12 cellular contexts compared by ENCODE assay signal in genomic region chr13:77595166-77595810, GRCh38. TPM values are rescaled to one million over a fixed set of nuclear protein-coding genes. Genes with fewer than 3 reads are reported as not detected.
"Had no signal": no experiment of that assay in that cellular context is flagged by ENCODE, and none has a peak within 500 bp of the region (broad histone marks: within the 10 kb centered on the region; RNA-seq: fewer than 3 reads in every experiment).

No MANE protein-coding gene starts in this region.

- H3K4me3 ChIP-seq: lung, thyroid gland had no signal

- ATAC-seq: left cardiac atrium; naive thymus-derived CD4-positive, alpha-beta T cell had no signal

- DNase-seq: activated effector memory CD4-positive, alpha-beta T cell treated with anti-CD3 and anti-CD28 coated beads, Interleukin-2, amount 50 U/mL, for 16 hours; activated T-cell treated with anti-CD3 and anti-CD28 coated beads, Interleukin-2, amount 50 U/mL, for 1 hour; amygdala; brain microvascular endothelial cell; immature natural killer cell; left cardiac atrium; naive thymus-derived CD4-positive, alpha-beta T cell; small intestine; thyroid gland had no signal

RNA-seq across cellular contexts. Expression of gene SCEL, which starts 59.8 kb away (rescaled TPM):
- total RNA-seq: glomerular endothelial cell; mononuclear cell; naive thymus-derived CD4-positive, alpha-beta T cell had no signal
